ENCODE assay signal across 20 cellular contexts in the genomic region with DNA sequence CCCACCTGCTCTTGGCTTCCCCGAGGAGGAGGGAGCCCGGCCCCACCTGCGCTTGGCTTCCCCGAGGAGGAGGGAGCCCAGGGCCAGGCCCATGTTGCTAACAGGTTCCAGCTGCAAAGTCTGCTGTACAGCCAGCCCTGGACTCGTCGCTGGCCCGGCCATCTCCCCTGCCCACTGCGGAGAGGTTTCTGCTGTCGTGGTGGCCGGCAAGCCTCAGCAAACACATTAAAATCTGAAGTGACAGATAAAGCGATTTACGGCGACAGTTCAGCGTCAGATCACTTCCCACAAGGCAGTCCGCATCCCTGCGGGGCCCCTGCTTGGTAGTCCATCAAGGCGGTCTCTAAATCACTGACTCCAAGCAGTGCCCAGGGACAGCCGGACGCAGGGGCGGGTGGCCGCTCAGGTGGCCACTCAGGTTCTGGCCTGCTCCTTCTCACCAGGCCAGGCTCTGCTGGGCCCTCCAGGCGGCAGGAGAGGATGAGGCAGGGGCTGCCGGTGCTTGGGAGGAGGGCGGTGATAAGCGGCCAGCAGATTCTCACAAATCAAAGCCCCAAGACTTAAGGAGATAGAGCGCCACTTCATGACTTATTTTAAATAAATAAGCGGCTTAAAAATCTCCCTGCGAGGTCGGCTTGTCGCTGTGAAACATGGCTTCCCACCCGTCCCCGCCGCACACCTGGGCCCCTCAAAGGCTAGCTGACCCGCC. TPM values are rescaled to one million over a fixed set of nuclear protein-coding genes. Genes with fewer than 3 reads are reported as not detected.
DNase-seq lines count a peak whose midpoint lies in the region; ATAC-seq, FAIRE-seq and TF ChIP-seq lines count a peak whose summit lies in the region.
"Had no signal": no experiment of that assay in that cellular context is flagged by ENCODE, and none has a peak within 500 bp of the region (broad histone marks: within the 10 kb centered on the region; RNA-seq: fewer than 3 reads in every experiment).

No MANE protein-coding gene starts in this region.

- WGBS in K562 (ENCODE audit: insufficient coverage, low coverage, missing lambda C conversion rate): 71% methylated on average over 31 of the region's 34 CpGs
- no CpG with 5 or more reads among the region's 34 CpGs for WGBS in neuronal stem cell (ENCODE audit: extremely low coverage in 2 of 2, insufficient read length in 2 of 2, insufficient replicate concordance in 1 of 2), 2 donors

- POLR2A ChIA-PET in K562 (lab: Yijun Ruan, JAX): no interaction called here

- no peaks in the 10 kb centered on the region for H3K79me1 ChIP-seq in neuronal stem cell (ENCODE audit: low read depth, low read length)

- no peak overlapping the region for H4K8ac ChIP-seq in neuronal stem cell (ENCODE audit: low read depth, low read length)

- DNase-seq in NCI-H510A treated with DMSO at 0.1 percent for 48 hours (lab: John Stamatoyannopoulos, UW): peak; percentile 51
- no peak for DNase-seq in NCI-H510A (lab: John Stamatoyannopoulos, UW)
- peak; percentile 72 for DNase-seq in NCI-H2227 treated with DMSO at 0.1 percent for 48 hours (lab: John Stamatoyannopoulos, UW)
- peak in 1 of 4 experiments; percentile 12 for DNase-seq in K562 (ENCODE audit: extremely low read depth in 1 of 4, low spot score in 3 of 4)
- no peak for DNase-seq in neuronal stem cell (ENCODE audit: low spot score)
- no peak for DNase-seq in NCI-H748 treated with DMSO at 0.1 percent for 48 hours (lab: John Stamatoyannopoulos, UW)
- DNase-seq in foreskin fibroblast: no peak
- DNase-seq: C1 segment of cervical spinal cord; DMS 273 treated with DMSO at 0.1 percent for 48 hours; GF-D8; KBM-7; NCI-H1436 treated with DMSO at 0.1 percent for 48 hours; NCI-H2171 treated with DMSO at 0.1 percent for 48 hours; NK-92 treated with Interleukin-12 subunit alpha and Interleukin-12 subunit beta, amount 100 ng/mL, for 24 hours; RPMI8226; SJCRH30 had no signal

- no peak overlapping the region for H2BK120ac ChIP-seq in neuronal stem cell (ENCODE audit: low read depth, low read length)

- H3K4ac ChIP-seq in neuronal stem cell (ENCODE audit: low read length): no peak overlapping the region

- H3K36me3 ChIP-seq in K562 (ENCODE audit: control insufficient read depth, insufficient read depth, low read length): peaks cover 2% of the 10 kb centered on the region; the same call in 1 of the 3 replicates
- H3K36me3 ChIP-seq in neuronal stem cell (replicated peaks in 1 of 2; ENCODE audit: control insufficient read depth in 2 of 2, insufficient read depth in 2 of 2, low read length in 2 of 2): no peaks in the 10 kb centered on the region

- H3K23ac ChIP-seq in neuronal stem cell (ENCODE audit: low read depth, low read length, poor library complexity): peak overlapping the region; percentile 81

- TF ChIP-seq EP300 in K562 (IDR thresholded peaks at IDR 0.05; ENCODE audit: low read length): no peak

- no peak for ATAC-seq in K562
- ATAC-seq in GM19328 (IDR thresholded peaks at IDR 0.05; ENCODE audit: unreplicated experiment): no peak

- peak overlapping the region; percentile 83 for H2AK5ac ChIP-seq in neuronal stem cell (ENCODE audit: low read depth, low read length)

- no peak overlapping the region for H3K27ac ChIP-seq in K562 (ENCODE audit: extremely low read depth, low read depth, low read length)
- H3K27ac ChIP-seq in neuronal stem cell (replicated peaks; ENCODE audit: low read length): no peak overlapping the region
- H3K27ac ChIP-seq: SJCRH30 had no signal

- no TSS peak for BruUV-seq in K562 (replicated peaks; lab: Mats Ljungman, UMichigan)

- intact Hi-C loops in K562 (cut with micrococcal nuclease): loop anchor here (5.0 to 10.0 kb wide), 4 partner anchors 52 to 400 kb away; no protein-coding TSS in a partner anchor

- in situ Hi-C loops in K562 (cut with MboI): loop anchor here (5.0 to 10.0 kb wide), 2 partner anchors 307 to 380 kb away; partner anchors contain the start of genes MARK2 and ZFTA

- peak overlapping the region; percentile 87 for H2BK5ac ChIP-seq in neuronal stem cell (ENCODE audit: low read length)

- TF ChIP-seq CTCF in K562 (IDR thresholded peaks at IDR 0.05 in 2 of 3, conservative IDR thresholded peaks at IDR 0.05 in 1 of 3; ENCODE audit: insufficient read depth in 2 of 3, low read depth in 1 of 3, low read length in 3 of 3) (no peak), foreskin fibroblast (IDR thresholded peaks at IDR 0.05; ENCODE audit: low read depth, low read length) (no peak)

- no peak overlapping the region for H4K91ac ChIP-seq in neuronal stem cell (ENCODE audit: low read depth, low read length, poor library complexity)

- FAIRE-seq in K562 (lab: Jason Lieb, UNC): no peak
- FAIRE-seq: A204.1, GM12891, H54 had no signal

- H2BK15ac ChIP-seq in neuronal stem cell (ENCODE audit: low read length): peak overlapping the region; percentile 18

- no peak overlapping the region for H3K4me3 ChIP-seq in K562
- no peak overlapping the region for H3K4me3 ChIP-seq in neuronal stem cell (ENCODE audit: low read length in 2 of 2)
- H3K4me3 ChIP-seq in foreskin fibroblast (ENCODE audit: low read depth in 1 of 2, low read length in 2 of 2): no peak overlapping the region
- H3K4me3 ChIP-seq: SJCRH30 had no signal

- H3K9ac ChIP-seq in K562 (ENCODE audit: insufficient read depth in 1 of 2, low read depth in 2 of 2, low read length in 2 of 2) (no peak overlapping the region), neuronal stem cell (ENCODE audit: low read depth, low read length, poor library complexity) (no peak overlapping the region)

- H2AFZ ChIP-seq in K562 (ENCODE audit: low read depth, low read length): no peak overlapping the region
- no peak overlapping the region for H2AFZ ChIP-seq in neuronal stem cell (ENCODE audit: low read length)

- no peaks in the 10 kb centered on the region for H3K9me1 ChIP-seq in K562 (ENCODE audit: control insufficient read depth, insufficient read depth, low read length)

- H4K20me1 ChIP-seq in K562 (replicated peaks; ENCODE audit: control insufficient read depth, insufficient read depth, low read length): peaks cover 16% of the 10 kb centered on the region

- peaks cover 2% of the 10 kb centered on the region; the same call in 2 of the 3 replicates for H3K79me2 ChIP-seq in K562 (ENCODE audit: control insufficient read depth, insufficient read depth, low read length)

- H3K4me2 ChIP-seq in K562 (ENCODE audit: insufficient read depth, low read length): no peak overlapping the region
- no peak overlapping the region for H3K4me2 ChIP-seq in neuronal stem cell (ENCODE audit: insufficient read depth, low read length, poor library complexity, severe bottlenecking)

- no peak for TF ChIP-seq RAD21 in K562 (CRISPR knock-in tag; conservative IDR thresholded peaks at IDR 0.05 in 1 of 2, IDR thresholded peaks at IDR 0.05 in 1 of 2)

- H3K14ac ChIP-seq in neuronal stem cell (ENCODE audit: low read length): no peak overlapping the region

- H3K27me3 ChIP-seq in K562 (ENCODE audit: control insufficient read depth in 2 of 2, insufficient read depth in 2 of 2, low read length in 2 of 2) (no peaks in the 10 kb centered on the region), neuronal stem cell (ENCODE audit: control insufficient read depth in 3 of 3, insufficient read depth in 3 of 3, low read depth in 1 of 3, low read length in 3 of 3) (no peaks in the 10 kb centered on the region)
- H3K27me3 ChIP-seq: SJCRH30 had no signal

- H3K18ac ChIP-seq in neuronal stem cell (ENCODE audit: low read length): peak overlapping the region; percentile 53

- no peak for TF ChIP-seq POLR2A in K562 (conservative IDR thresholded peaks at IDR 0.05)

- H3K9me3 ChIP-seq in K562 (replicated peaks; ENCODE audit: control insufficient read depth, insufficient read depth, low read depth, low read length) (no peaks in the 10 kb centered on the region), neuronal stem cell (replicated peaks in 1 of 2; ENCODE audit: control insufficient read depth in 2 of 2, insufficient read depth in 1 of 2, low read depth in 1 of 2, low read length in 2 of 2) (no peaks in the 10 kb centered on the region)
- H3K9me3 ChIP-seq: SJCRH30 had no signal

- CTCF ChIA-PET in K562 (lab: Yijun Ruan, JAX; ENCODE audit: low intra/inter-chr PET ratio): no interaction called here

- H3K4me1 ChIP-seq in K562 (replicated peaks in 1 of 2; ENCODE audit: control insufficient read depth in 2 of 2, insufficient read depth in 2 of 2, low read length in 2 of 2): peaks cover 0 to 58% of the 10 kb centered on the region in 2 experiments; a peak in 4 of 5 replicates
- peaks cover 9 to 12% of the 10 kb centered on the region in 2 donors for H3K4me1 ChIP-seq in neuronal stem cell (ENCODE audit: control insufficient read depth in 2 of 2, insufficient read depth in 1 of 2, low read depth in 1 of 2, low read length in 2 of 2)
- H3K4me1 ChIP-seq: SJCRH30 had no signal

- H2BK12ac ChIP-seq in neuronal stem cell (ENCODE audit: low read length): peak overlapping the region; percentile 58

RNA-seq across cellular contexts. Expression of gene MACROD1, which starts 21.2 kb away (rescaled TPM):
- 63.3 and 92.7 TPM in 2 replicates for total RNA-seq in K562 (2011; cell fraction: chromatin; rRNA removed; ENCODE audit: low replicate concordance)
- 79.2 and 103 TPM in 2 replicates for total RNA-seq in K562 (2011; cell fraction: nucleolus; rRNA removed)
- 54.7 and 61.3 TPM in 2 replicates for total RNA-seq in K562 (2011; cell fraction: nucleoplasm; rRNA removed)
- total RNA-seq in K562 (2014; rRNA removed): 60.0 and 64.5 TPM in 2 replicates
- 25.5 and 25.9 TPM in 2 replicates for total RNA-seq in K562 (2014; rRNA removed; fragmentation: Illumina TruSeq; extraction: Trizol)
- total RNA-seq in K562 (2015; rRNA removed; fragmentation: Illumina TruSeq; extraction: Trizol): 42.3 and 50.0 TPM in 2 replicates
- total RNA-seq in K562 (2021): 45.2 and 47.3 TPM in 2 replicates
- polyA plus RNA-seq in K562 (2011; rRNA removed): 26.4 and 31.0 TPM in 2 replicates
- 39.3 and 90.4 TPM in 2 replicates for polyA plus RNA-seq in K562 (2011; cell fraction: cytosol; rRNA removed)
- 128 and 166 TPM in 2 replicates for polyA plus RNA-seq in K562 (2011; cell fraction: nucleus; rRNA removed)
- 34.4 and 49.3 TPM in 2 replicates for polyA plus RNA-seq in K562 (2012)
- 13.4 and 19.4 TPM in 2 replicates for polyA plus RNA-seq in K562 (2014; fragmentation: Illumina TruSeq; extraction: Trizol)
- 1 to 10 TPM; 1.1 to 2.3 TPM for polyA plus RNA-seq in K562 (2014; fragmentation: Nextera tagmentation; extraction: Ambion mirVana)
- 45.7 and 54.9 TPM in 2 replicates for polyA plus RNA-seq in K562 (2014; rRNA removed)
- 12.7 and 14.8 TPM in 2 replicates for polyA minus RNA-seq in K562 (2011; rRNA and poly(A)+ RNA removed)
- polyA minus RNA-seq in K562 (2011; cell fraction: cytosol; rRNA and poly(A)+ RNA removed): 16.8 and 23.4 TPM in 2 replicates
- polyA minus RNA-seq in K562 (2011; cell fraction: nucleus; rRNA and poly(A)+ RNA removed): 20.7 and 28.4 TPM in 2 replicates
- 20.5 TPM for polyA plus RNA-seq in neuronal stem cell (2013, experiment 1 of 2)
- 20.6 TPM for polyA plus RNA-seq in neuronal stem cell (2013, experiment 2 of 2)

RNA-seq across cellular contexts. Expression of gene STIP1, which starts 41.2 kb away (rescaled TPM):
- 306 and 548 TPM in 2 replicates for total RNA-seq in K562 (2011; cell fraction: chromatin; rRNA removed; ENCODE audit: low replicate concordance)
- 286 and 316 TPM in 2 replicates for total RNA-seq in K562 (2011; cell fraction: nucleolus; rRNA removed)
- total RNA-seq in K562 (2011; cell fraction: nucleoplasm; rRNA removed): 232 and 255 TPM in 2 replicates
- total RNA-seq in K562 (2014; rRNA removed) (407 and 459 TPM in 2 replicates), K562 (2014; rRNA removed; fragmentation: Illumina TruSeq; extraction: Trizol) (340 and 344 TPM in 2 replicates), K562 (2015; rRNA removed; fragmentation: Illumina TruSeq; extraction: Trizol) (363 and 385 TPM in 2 replicates), K562 (2021) (346 and 350 TPM in 2 replicates)
- polyA plus RNA-seq in K562 (2011; rRNA removed) (324 and 332 TPM in 2 replicates), K562 (2014; fragmentation: Illumina TruSeq; extraction: Trizol) (358 and 465 TPM in 2 replicates), K562 (2014; fragmentation: Nextera tagmentation; extraction: Ambion mirVana) (100 to 1,000 TPM in 1 of 2 experiments, 10 to 100 TPM in 1; 58.1 to 122 TPM), K562 (2014; rRNA removed) (353 and 363 TPM in 2 replicates)
- polyA plus RNA-seq in K562 (2011; cell fraction: cytosol; rRNA removed): 186 and 200 TPM in 2 replicates
- polyA plus RNA-seq in K562 (2011; cell fraction: nucleus; rRNA removed): 175 and 176 TPM in 2 replicates
- polyA plus RNA-seq in K562 (2012): 218 and 368 TPM in 2 replicates
- polyA minus RNA-seq in K562 (2011; rRNA and poly(A)+ RNA removed): 415 and 509 TPM in 2 replicates
- polyA minus RNA-seq in K562 (2011; cell fraction: cytosol; rRNA and poly(A)+ RNA removed): 226 and 244 TPM in 2 replicates
- 111 and 217 TPM in 2 replicates for polyA minus RNA-seq in K562 (2011; cell fraction: nucleus; rRNA and poly(A)+ RNA removed)
- polyA plus RNA-seq in neuronal stem cell (2013, experiment 1 of 2): 160 TPM
- polyA plus RNA-seq in neuronal stem cell (2013, experiment 2 of 2): 156 TPM

Comparison
In these comparisons a context has a peak if more than half of its experiments do, and no peak if none do; other contexts are left out.
1. DNase-seq: peak in NCI-H510A treated with DMSO at 0.1 percent for 48 hours (single experiment) and NCI-H2227 treated with DMSO at 0.1 percent for 48 hours (single experiment); none in NCI-H510A (single experiment), neuronal stem cell (single experiment), NCI-H748 treated with DMSO at 0.1 percent for 48 hours (single experiment) and foreskin fibroblast (0 of 2).